19 cellular contexts compared by ENCODE assay signal in the genomic region with DNA sequence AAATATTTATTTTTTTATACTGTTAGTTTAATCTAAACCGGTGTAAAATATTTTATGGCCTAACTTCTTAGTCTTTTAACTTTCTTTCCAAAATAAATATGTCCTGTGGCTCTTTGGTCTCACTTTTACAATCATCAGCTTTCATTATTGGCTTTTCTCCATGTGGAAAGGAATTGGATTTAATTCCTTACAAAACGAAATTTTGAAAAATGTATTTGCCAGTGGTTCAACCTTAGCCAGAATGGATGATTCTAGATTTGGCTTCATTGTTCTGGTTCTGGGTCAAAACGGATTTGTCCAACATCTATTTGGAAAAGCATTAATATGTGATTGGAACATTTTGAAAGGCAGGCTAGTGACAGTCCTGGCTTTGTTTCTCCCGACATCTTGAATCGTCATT. TPM values are rescaled to one million over a fixed set of nuclear protein-coding genes. Genes with fewer than 3 reads are reported as not detected.
DNase-seq lines count a peak whose midpoint lies in the region; ATAC-seq, FAIRE-seq and TF ChIP-seq lines count a peak whose summit lies in the region.
"Had no signal": no experiment of that assay in that cellular context is flagged by ENCODE, and none has a peak within 500 bp of the region (broad histone marks: within the 10 kb centered on the region; RNA-seq: fewer than 3 reads in every experiment).

No MANE protein-coding gene starts in this region.

- H2AK5ac ChIP-seq in mesendoderm (ENCODE audit: low read length): no peak overlapping the region

- H3K9me2 ChIP-seq in GM23248 (ENCODE audit: insufficient read depth): no peaks in the 10 kb centered on the region

- H3K4me2 ChIP-seq in GM23248 (ENCODE audit: unreplicated experiment) (no peak overlapping the region), GM12878 (ENCODE audit: control insufficient read depth, insufficient read depth) (no peak overlapping the region), mesendoderm (ENCODE audit: low read length) (no peak overlapping the region)
- H3K4me2 ChIP-seq: BLaER1, GM23338 had no signal

- no peak overlapping the region for H2BK15ac ChIP-seq in mesendoderm (replicated peaks; ENCODE audit: low read depth)

- ATAC-seq in GM12878 (no peak), GM19035 (IDR thresholded peaks at IDR 0.05; ENCODE audit: unreplicated experiment) (no peak), GM21529 (IDR thresholded peaks at IDR 0.05; ENCODE audit: unreplicated experiment) (no peak)
- ATAC-seq: CD8-positive, alpha-beta T cell; GM23338; HCT116 had no signal

- SMC1A ChIA-PET in GM12878 (lab: Charles Lee; ENCODE audit: uncharacterized antibody, unreplicated experiment): interaction anchor here (1.0 kb wide), 1 partner anchor 105 kb away, joined by 4 read pairs; no protein-coding TSS in a partner anchor

- H3K36me3 ChIP-seq in GM23248 (ENCODE audit: low read depth): no peaks in the 10 kb centered on the region
- H3K36me3 ChIP-seq in GM12878 (ENCODE audit: control insufficient read depth in 2 of 2, insufficient read depth in 2 of 2, low read length in 1 of 2): no peaks in the 10 kb centered on the region
- H3K36me3 ChIP-seq in mesendoderm (ENCODE audit: control insufficient read depth, insufficient read depth, low read length): no peaks in the 10 kb centered on the region
- H3K36me3 ChIP-seq: BLaER1 had no signal

- WGBS in GM23248 (ENCODE audit: low coverage in 1 of 2, low lambda C conversion rate in 2 of 2, missing lambda C conversion rate in 2 of 2), 2 experiments: 24 to 25% methylated on average over 5 of the region's 5 CpGs
- 19% methylated on average over 5 of the region's 5 CpGs for WGBS in GM12878 (ENCODE audit: insufficient coverage, insufficient replicate concordance, low lambda C conversion rate, missing lambda C conversion rate)
- no CpG with 5 or more reads among the region's 5 CpGs for WGBS in mesendoderm (ENCODE audit: extremely low coverage, insufficient coverage, low lambda C conversion rate)

- no peak overlapping the region for H2BK120ac ChIP-seq in mesendoderm (ENCODE audit: low read depth, low read length)

- no peaks in the 10 kb centered on the region for H3K27me3 ChIP-seq in GM23248 (replicated peaks; ENCODE audit: insufficient read depth)
- no peaks in the 10 kb centered on the region for H3K27me3 ChIP-seq in GM12878 (replicated peaks in 1 of 2; ENCODE audit: control insufficient read depth in 2 of 2, insufficient read depth in 2 of 2, low read length in 1 of 2)
- no peaks in the 10 kb centered on the region for H3K27me3 ChIP-seq in mesendoderm (ENCODE audit: insufficient read depth, low read length, poor library complexity)
- H3K27me3 ChIP-seq: BLaER1 had no signal

- no peak for TF ChIP-seq CTCF in GM12878 (IDR thresholded peaks at IDR 0.05 in 2 of 3, conservative IDR thresholded peaks at IDR 0.05 in 1 of 3; ENCODE audit: control insufficient read depth in 2 of 3, extremely low read depth in 1 of 3, insufficient read depth in 1 of 3, low read depth in 3 of 3, low read length in 3 of 3)

- no peak overlapping the region for H2BK5ac ChIP-seq in mesendoderm (ENCODE audit: low read length)

- TF ChIP-seq POLR2A in GM12878 (IDR thresholded peaks at IDR 0.05; ENCODE audit: low read depth, low read length): no peak

- H3K56ac ChIP-seq in mesendoderm (ENCODE audit: low read length): no peak overlapping the region

- no peaks in the 10 kb centered on the region for H3K79me1 ChIP-seq in mesendoderm (ENCODE audit: low read length)

- BruUV-seq in GM12878 (replicated peaks; lab: Mats Ljungman, UMichigan): no TSS peak

- H3K4me1 ChIP-seq in GM23248 (ENCODE audit: insufficient read depth): no peaks in the 10 kb centered on the region
- H3K4me1 ChIP-seq in GM12878 (ENCODE audit: control insufficient read depth, insufficient read depth, low read length): no peaks in the 10 kb centered on the region
- H3K4me1 ChIP-seq in mesendoderm (ENCODE audit: control insufficient read depth, low read depth, low read length): no peaks in the 10 kb centered on the region
- H3K4me1 ChIP-seq: BLaER1 had no signal

- H3K9me3 ChIP-seq in GM23248 (ENCODE audit: low read depth): no peaks in the 10 kb centered on the region
- H3K9me3 ChIP-seq in GM12878 (replicated peaks; ENCODE audit: control insufficient read depth, insufficient read depth, low read length): no peaks in the 10 kb centered on the region
- H3K9me3 ChIP-seq: BLaER1, Caco-2 had no signal

- H3K27ac ChIP-seq in GM23248: no peak overlapping the region
- no peak overlapping the region for H3K27ac ChIP-seq in GM12878 (ENCODE audit: control insufficient read depth, insufficient read depth)
- no peak overlapping the region for H3K27ac ChIP-seq in mesendoderm (ENCODE audit: low read depth, low read length)
- H3K27ac ChIP-seq: BLaER1, C4-2B had no signal

- H4K20me1 ChIP-seq in GM23248 (ENCODE audit: insufficient read depth) (no peaks in the 10 kb centered on the region; the same call in 1 of the 2 replicates), GM12878 (ENCODE audit: control insufficient read depth, insufficient read depth) (no peaks in the 10 kb centered on the region)
- H4K20me1 ChIP-seq: BLaER1 had no signal

- H3K79me2 ChIP-seq in GM23248 (ENCODE audit: insufficient read depth): no peaks in the 10 kb centered on the region
- no peaks in the 10 kb centered on the region for H3K79me2 ChIP-seq in GM12878 (ENCODE audit: control insufficient read depth, insufficient read depth, low read length)
- H3K79me2 ChIP-seq in mesendoderm (ENCODE audit: control insufficient read depth, insufficient read depth, low read length): no peaks in the 10 kb centered on the region

- no peak overlapping the region for H3K4me3 ChIP-seq in GM23248
- H3K4me3 ChIP-seq in GM12878: no peak overlapping the region
- no peak overlapping the region for H3K4me3 ChIP-seq in mesendoderm (ENCODE audit: low read length)
- H3K4me3 ChIP-seq: BLaER1, GM23338 had no signal

- 0 out of 2 replicates have a peak overlapping the region, but pooled peaks have one; percentile 7 for H2AFZ ChIP-seq in GM23248
- no peak overlapping the region for H2AFZ ChIP-seq in GM12878 (ENCODE audit: control insufficient read depth, low read depth, low read length)
- H2AFZ ChIP-seq: GM23338 had no signal

- in situ Hi-C loops in GM23248 (cut with MboI): no loop called here
- in situ Hi-C loops in GM12878 (cut with MboI): no loop called here

- no peak for TF ChIP-seq EP300 in GM12878 (IDR thresholded peaks at IDR 0.05; ENCODE audit: borderline replicate concordance in 1 of 2, control insufficient read depth in 1 of 2, low read depth in 2 of 2, low read length in 2 of 2)

- CTCF ChIA-PET in GM12878 (lab: Yijun Ruan, JAX): no interaction called here

- intact Hi-C loops in GM12878 (cut with micrococcal nuclease; ENCODE audit: unreplicated experiment): no loop called here

- FAIRE-seq in GM12878 (lab: Jason Lieb, UNC): no peak
- FAIRE-seq: G401.6, GM12891, GM18507 had no signal

- POLR2A ChIA-PET in GM12878 (lab: Charles Lee): no interaction called here

- no peak overlapping the region for H4K8ac ChIP-seq in mesendoderm (ENCODE audit: low read depth, low read length)

- H3K18ac ChIP-seq in mesendoderm (ENCODE audit: low read length): no peak overlapping the region

- H3K23ac ChIP-seq in mesendoderm (ENCODE audit: low read length): no peak overlapping the region

- H3K4ac ChIP-seq in mesendoderm (ENCODE audit: low read depth, low read length): no peak overlapping the region

- H3F3A ChIP-seq in GM23248 (ENCODE audit: insufficient read depth): no peaks in the 10 kb centered on the region

- RAD21 ChIA-PET in GM12878 (lab: Charles Lee; ENCODE audit: unreplicated experiment): no interaction called here

- TF ChIP-seq RAD21 in GM12878 (IDR thresholded peaks at IDR 0.05; ENCODE audit: insufficient read depth, low read depth, low read length): no peak

- no peak for DNase-seq in GM23248
- DNase-seq in GM12878 (ENCODE audit: low read depth, low spot score): no peak
- peak; percentile 22 for DNase-seq in medulla oblongata (ENCODE audit: extremely low spot score)
- no peak for DNase-seq in mesendoderm
- DNase-seq: Caco-2; CD4-positive, CD25-positive, alpha-beta regulatory T cell; CD8-positive, alpha-beta T cell; DMS153; DND-41; H9 had no signal

- no peak overlapping the region for H3K9ac ChIP-seq in GM23248
- H3K9ac ChIP-seq in GM12878 (ENCODE audit: control insufficient read depth, insufficient read depth, low read length): no peak overlapping the region
- H3K9ac ChIP-seq in mesendoderm (ENCODE audit: low read length): no peak overlapping the region
- H3K9ac ChIP-seq: BLaER1 had no signal

- H4K5ac ChIP-seq in mesendoderm (ENCODE audit: low read length): no peak overlapping the region

TF ChIP-seq in GM12878, 131 proteins besides CTCF, POLR2A, EP300 and RAD21:
- TF ChIP-seq BMI1 (IDR thresholded peaks at IDR 0.05; ENCODE audit: borderline replicate concordance) (peak; percentile 43; the same call in 1 of the 2 replicates), EGR1 (IDR thresholded peaks at IDR 0.05; ENCODE audit: borderline replicate concordance in 1 of 2, low read depth in 2 of 2, low read length in 2 of 2) (no peak)

RNA-seq across cellular contexts. Expression of a gene that starts 59.3 kb away (rescaled TPM):
- 48.6 and 50.5 TPM in 2 replicates for total RNA-seq in GM23248 (2014; rRNA removed; shearing (Covaris generic))
- 39.2 and 46.5 TPM in 2 replicates for polyA plus RNA-seq in GM23248 (2016; fragmentation: Nextera tagmentation; extraction: Ambion mirVana)
- total RNA-seq in GM12878 (2013; cell fraction: nucleolus; rRNA removed): 1.1 and 1.9 TPM in 2 replicates
- 0.51 and 0.54 TPM in 2 replicates for total RNA-seq in GM12878 (2014; rRNA removed)
- total RNA-seq in GM12878 (2014; rRNA removed; fragmentation: Illumina TruSeq; extraction: Trizol): 0.49 and 0.60 TPM in 2 replicates
- total RNA-seq in GM12878 (2021): 0.41 and 0.48 TPM in 2 replicates
- polyA plus RNA-seq in GM12878 (2011; ENCODE audit: low read depth): 0.39 TPM
- 9.6 and 12.2 TPM in 2 replicates for polyA plus RNA-seq in GM12878 (2011; rRNA removed)
- 4.1 and 5.5 TPM in 2 replicates for polyA plus RNA-seq in GM12878 (2011; cell fraction: cytosol; rRNA removed)
- polyA plus RNA-seq in GM12878 (2011; cell fraction: nucleus; rRNA removed): 9.5 and 10.9 TPM in 2 replicates
- 0.58 and 1.0 TPM in 2 replicates for polyA plus RNA-seq in GM12878 (2012)
- 0.57 and 1.3 TPM in 2 replicates for polyA plus RNA-seq in GM12878 (2014; fragmentation: Illumina TruSeq; extraction: Trizol)
- under 1 TPM; 0.40 to 0.53 TPM for polyA plus RNA-seq in GM12878 (2014; fragmentation: Nextera tagmentation; extraction: Ambion mirVana)
- polyA plus RNA-seq in GM12878 (2014; rRNA removed): 0.27 and 0.63 TPM in 2 replicates
- polyA plus RNA-seq in GM12878 (2016; fragmentation: Nextera tagmentation; extraction: Ambion mirVana): under 1 TPM; 0.25 to 0.47 TPM
- polyA minus RNA-seq in GM12878 (2011; rRNA and poly(A)+ RNA removed): 7.7 and 8.0 TPM in 2 replicates
- 4.1 and 8.2 TPM in 2 replicates for polyA minus RNA-seq in GM12878 (2011; cell fraction: cytosol; rRNA and poly(A)+ RNA removed)
- polyA minus RNA-seq in GM12878 (2011; cell fraction: nucleus; rRNA and poly(A)+ RNA removed): 7.5 and 8.5 TPM in 2 replicates
- polyA plus RNA-seq in mesendoderm (2013, experiment 1 of 2): 0.69 TPM
- 0.62 TPM for polyA plus RNA-seq in mesendoderm (2013, experiment 2 of 2)

Comparison
In these comparisons a context has a peak if more than half of its experiments do, and no peak if none do; other contexts are left out.
1. RNA of a gene that starts 59.3 kb away (total RNA-seq): 48.6 to 50.5 TPM in GM23248; 0.41 to 1.9 TPM in GM12878; every median in the first group is over 10 times any median in the second.